38 cellular contexts compared by ENCODE assay signal in genomic region chr9:130975156-130975555, GRCh38. TPM values are rescaled to one million over a fixed set of nuclear protein-coding genes. Genes with fewer than 3 reads are reported as not detected.
"Had no signal": no experiment of that assay in that cellular context is flagged by ENCODE, and none has a peak within 500 bp of the region (broad histone marks: within the 10 kb centered on the region; RNA-seq: fewer than 3 reads in every experiment).

No MANE protein-coding gene starts in this region.

- H3K27me3 Mint-ChIP-seq: activated CD4-positive, alpha-beta T cell treated with anti-CD3 and anti-CD28 coated beads, Interleukin-2, amount 10 ng/mL, durations not matched to agents 24 days and 14 days had no signal

- H3K36me3 ChIP-seq: adrenal gland, brain microvascular endothelial cell, breast epithelium had no signal

- H3K27ac ChIP-seq: adrenal gland, body of pancreas, brain microvascular endothelial cell, breast epithelium, VCaP had no signal

- H3K4me1 ChIP-seq: adrenal gland, body of pancreas, breast epithelium had no signal

- DNase-seq: activated B cell treated with CpG ODN at 0.5 μM for 24 hours; activated CD4-positive, alpha-beta memory T cell treated with anti-CD3 and anti-CD28 coated beads for 36 hours; activated CD4-positive, alpha-beta T cell treated with anti-CD3 and anti-CD28 coated beads for 4 hours; activated CD4-positive, alpha-beta T cell treated with anti-CD3 and anti-CD28 coated beads, Interleukin-2, amount 10 ng/mL, durations not matched to agents 24 days and 14 days; activated CD4-positive, alpha-beta T cell treated with anti-CD3 and anti-CD28 coated beads, Interleukin-2, amount 50 U/mL, for 1 hour; activated CD4-positive, alpha-beta T cell treated with anti-CD3 and anti-CD28 coated beads, Interleukin-2, amount 50 U/mL, for 4 hours; activated CD4-positive, CD25-positive, alpha-beta regulatory T cell treated with anti-CD3 and anti-CD28 coated beads, Interleukin-2, amount 50 U/mL, for 72 hours; activated CD8-positive, alpha-beta memory T cell treated with anti-CD3 and anti-CD28 coated beads, Interleukin-2, amount 50 U/mL, for 4 hours; activated CD8-positive, alpha-beta T cell treated with anti-CD3 and anti-CD28 coated beads for 36 hours; activated effector memory CD4-positive, alpha-beta T cell treated with anti-CD3 and anti-CD28 coated beads, Interleukin-2, amount 50 U/mL, for 16 hours; activated gamma-delta T cell treated with Interleukin-2 at 50 U/mL for 16 hours; activated naive CD4-positive, alpha-beta T cell; activated naive CD4-positive, alpha-beta T cell treated with anti-CD3 and anti-CD28 coated beads for 36 hours; activated naive CD4-positive, alpha-beta T cell treated with anti-CD3 and anti-CD28 coated beads, Interleukin-2, amount 50 U/mL, for 16 hours; activated naive CD8-positive, alpha-beta T cell treated with anti-CD3 and anti-CD28 coated beads for 36 hours; activated T-cell treated with anti-CD3 and anti-CD28 coated beads for 4 hours; activated T-cell treated with anti-CD3 and anti-CD28 coated beads, Interleukin-2, amount 50 U/mL, for 1 hour; activated T-cell treated with anti-CD3 and anti-CD28 coated beads, Interleukin-2, amount 50 U/mL, for 4 hours; activated T-cell treated with anti-CD3 and anti-CD28 coated beads, Interleukin-2, amount 50 U/mL, for 72 hours; adrenal gland; amniotic stem cell; aorta; brain microvascular endothelial cell; central memory CD4-positive, alpha-beta T cell; T-cell; T-helper 17 cell; T1000 had no signal

- H3K4me3 ChIP-seq: adrenal gland, body of pancreas, breast epithelium had no signal

- H3K4me1 Mint-ChIP-seq: activated B cell treated with CpG ODN at 0.5 μM for 24 hours; activated CD4-positive, alpha-beta T cell treated with anti-CD3 and anti-CD28 coated beads, Interleukin-2, amount 10 ng/mL, durations not matched to agents 24 days and 14 days; activated naive CD8-positive, alpha-beta T cell treated with anti-CD3 and anti-CD28 coated beads for 36 hours; T-cell had no signal

- FAIRE-seq: astrocyte, TTC549 had no signal

- H3K36me3 Mint-ChIP-seq: activated CD4-positive, alpha-beta memory T cell treated with anti-CD3 and anti-CD28 coated beads for 36 hours; activated naive CD4-positive, alpha-beta T cell treated with anti-CD3 and anti-CD28 coated beads, Interleukin-2, amount 50 U/mL, for 72 hours; activated naive CD8-positive, alpha-beta T cell treated with anti-CD3 and anti-CD28 coated beads for 36 hours; T-cell had no signal

- H3K9me3 ChIP-seq: adrenal gland, body of pancreas, breast epithelium had no signal

- H3K9me3 Mint-ChIP-seq: activated B cell treated with CpG ODN at 0.5 μM for 24 hours; activated CD4-positive, alpha-beta memory T cell treated with anti-CD3 and anti-CD28 coated beads for 36 hours; activated CD4-positive, alpha-beta T cell treated with anti-CD3 and anti-CD28 coated beads, Interleukin-2, amount 10 ng/mL, durations not matched to agents 24 days and 14 days; activated CD8-positive, alpha-beta T cell treated with anti-CD3 and anti-CD28 coated beads for 36 hours; activated naive CD4-positive, alpha-beta T cell treated with anti-CD3 and anti-CD28 coated beads for 36 hours; activated naive CD4-positive, alpha-beta T cell treated with anti-CD3 and anti-CD28 coated beads, Interleukin-2, amount 50 U/mL, for 72 hours; activated naive CD8-positive, alpha-beta T cell treated with anti-CD3 and anti-CD28 coated beads for 36 hours; activated T-cell treated with anti-CD3 and anti-CD28 coated beads, Interleukin-2, amount 50 U/mL, for 4 hours; activated T-cell treated with anti-CD3 and anti-CD28 coated beads, Interleukin-2, amount 50 U/mL, for 72 hours; activated T-helper 1 cell treated with anti-CD3 and anti-CD28 coated beads, Interleukin-12 subunit alpha, Interleukin-12 subunit beta, Interleukin-2, Interleukin-4 antibody, amounts not matched to agents 30 ng/mL and 10 ng/mL and 1 ng/mL, durations not matched to agents 14 hours and 24 hours and 36 hours; activated T-helper 17 cell treated with anti-CD3 and anti-CD28 coated beads, Interleukin-2, amount 50 U/mL, for 72 hours; T-cell had no signal

- H3K27ac Mint-ChIP-seq: activated B cell treated with CpG ODN at 0.5 μM for 24 hours; activated CD4-positive, alpha-beta memory T cell treated with anti-CD3 and anti-CD28 coated beads for 36 hours; activated CD4-positive, alpha-beta T cell treated with anti-CD3 and anti-CD28 coated beads, Interleukin-2, amount 10 ng/mL, durations not matched to agents 24 days and 14 days; activated CD8-positive, alpha-beta T cell treated with anti-CD3 and anti-CD28 coated beads for 36 hours; activated naive CD4-positive, alpha-beta T cell treated with anti-CD3 and anti-CD28 coated beads for 36 hours; activated naive CD4-positive, alpha-beta T cell treated with anti-CD3 and anti-CD28 coated beads, Interleukin-2, amount 50 U/mL, for 72 hours; activated naive CD8-positive, alpha-beta T cell treated with anti-CD3 and anti-CD28 coated beads for 36 hours; activated T-cell treated with anti-CD3 and anti-CD28 coated beads, Interleukin-2, amount 50 U/mL, for 72 hours; activated T-helper 1 cell treated with anti-CD3 and anti-CD28 coated beads, Interleukin-12 subunit alpha, Interleukin-12 subunit beta, Interleukin-2, Interleukin-4 antibody, amounts not matched to agents 30 ng/mL and 10 ng/mL and 1 ng/mL, durations not matched to agents 14 hours and 24 hours and 36 hours; activated T-helper 17 cell treated with anti-CD3 and anti-CD28 coated beads, Interleukin-2, amount 50 U/mL, for 72 hours; T-cell; T-helper 17 cell had no signal

- H3K4me3 Mint-ChIP-seq: activated B cell treated with CpG ODN at 0.5 μM for 24 hours; activated CD4-positive, alpha-beta memory T cell treated with anti-CD3 and anti-CD28 coated beads for 36 hours; activated CD4-positive, alpha-beta T cell treated with anti-CD3 and anti-CD28 coated beads, Interleukin-2, amount 10 ng/mL, durations not matched to agents 24 days and 14 days; activated CD8-positive, alpha-beta T cell treated with anti-CD3 and anti-CD28 coated beads for 36 hours; activated naive CD4-positive, alpha-beta T cell treated with anti-CD3 and anti-CD28 coated beads for 36 hours; activated naive CD8-positive, alpha-beta T cell treated with anti-CD3 and anti-CD28 coated beads for 36 hours; activated T-cell treated with anti-CD3 and anti-CD28 coated beads, Interleukin-2, amount 50 U/mL, for 4 hours; activated T-cell treated with anti-CD3 and anti-CD28 coated beads, Interleukin-2, amount 50 U/mL, for 72 hours; activated T-helper 1 cell treated with anti-CD3 and anti-CD28 coated beads, Interleukin-12 subunit alpha, Interleukin-12 subunit beta, Interleukin-2, Interleukin-4 antibody, amounts not matched to agents 30 ng/mL and 10 ng/mL and 1 ng/mL, durations not matched to agents 14 hours and 24 hours and 36 hours; activated T-helper 17 cell treated with anti-CD3 and anti-CD28 coated beads, Interleukin-2, amount 50 U/mL, for 72 hours; T-cell; T-helper 17 cell had no signal

RNA-seq across cellular contexts. Expression of gene LAMC3, which starts 33.8 kb away (rescaled TPM):
- total RNA-seq: activated B cell treated with CpG ODN at 0.5 μM for 24 hours had no signal

RNA-seq across cellular contexts. Expression of gene FIBCD1, which starts 36.1 kb away (rescaled TPM):
- total RNA-seq: activated B cell treated with CpG ODN at 0.5 μM for 24 hours; activated CD4-positive, alpha-beta memory T cell treated with anti-CD3 and anti-CD28 coated beads for 36 hours; activated CD4-positive, alpha-beta T cell treated with anti-CD3 and anti-CD28 coated beads, Interleukin-2, amount 10 ng/mL, durations not matched to agents 24 days and 14 days; activated CD8-positive, alpha-beta memory T cell treated with anti-CD3 and anti-CD28 coated beads for 36 hours; activated CD8-positive, alpha-beta T cell treated with anti-CD3 and anti-CD28 coated beads for 36 hours; activated naive CD4-positive, alpha-beta T cell treated with anti-CD3 and anti-CD28 coated beads for 36 hours; activated naive CD4-positive, alpha-beta T cell treated with anti-CD3 and anti-CD28 coated beads, Interleukin-2, amount 50 U/mL, for 72 hours; activated naive CD8-positive, alpha-beta T cell treated with anti-CD3 and anti-CD28 coated beads for 36 hours; activated T-cell treated with anti-CD3 and anti-CD28 coated beads, Interleukin-2, amount 50 U/mL, for 4 hours; activated T-cell treated with anti-CD3 and anti-CD28 coated beads, Interleukin-2, amount 50 U/mL, for 72 hours; activated T-helper 1 cell treated with anti-CD3 and anti-CD28 coated beads, Interleukin-12 subunit alpha, Interleukin-12 subunit beta, Interleukin-2, Interleukin-4 antibody, amounts not matched to agents 30 ng/mL and 10 ng/mL and 1 ng/mL, durations not matched to agents 14 hours and 24 hours and 36 hours; activated T-helper 17 cell treated with anti-CD3 and anti-CD28 coated beads, Interleukin-2, amount 50 U/mL, for 72 hours; aorta; T-cell; T-helper 1 cell treated with Interleukin-12 subunit alpha and Interleukin-12 subunit beta and Interleukin-4 antibody, amounts not matched to agents 30 ng/mL and 1 ng/mL, for 36 hours; T-helper 17 cell; T-helper 2 cell treated with Interferon-gamma antibody and Interleukin-4, amounts not matched to agents 100 ng/mL and 5 ng/mL, for 36 hours had no signal
